ENCODE assay signal across 1 cellular context in the genomic region with DNA sequence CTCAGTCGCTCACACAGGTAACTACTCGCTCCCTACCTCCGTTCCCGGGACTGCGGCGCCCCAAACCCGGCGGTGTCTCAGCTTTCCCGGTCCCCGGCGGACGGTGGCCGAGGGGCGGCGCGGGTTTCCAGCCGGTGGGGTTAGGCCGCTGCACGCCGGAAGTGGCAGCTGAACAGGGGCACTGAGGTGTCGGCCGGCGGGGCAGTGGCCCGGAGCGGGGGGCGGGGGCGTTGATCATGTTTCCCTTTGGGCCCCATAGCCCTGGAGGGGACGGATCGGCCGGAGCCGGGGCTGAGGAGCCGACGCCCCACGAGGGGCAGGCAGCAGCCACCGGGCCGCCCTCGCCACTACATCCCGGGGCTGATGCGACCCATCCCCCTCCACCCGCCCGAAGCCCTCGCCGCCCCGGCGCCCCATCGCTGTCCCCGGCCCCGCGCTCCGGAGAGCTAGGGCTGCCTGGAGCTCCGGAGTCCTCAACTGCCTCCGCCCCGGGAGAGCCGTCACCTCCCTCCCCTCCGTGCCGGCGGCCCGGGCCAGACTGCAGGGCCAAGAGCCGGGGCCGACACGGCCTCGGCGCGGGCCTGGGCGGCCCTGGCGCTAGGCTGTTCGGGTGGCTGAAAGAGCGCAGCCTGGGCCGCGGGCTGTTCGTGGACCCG.
TF ChIP-seq lines count a peak whose summit lies in the region.

A gene with protein sequence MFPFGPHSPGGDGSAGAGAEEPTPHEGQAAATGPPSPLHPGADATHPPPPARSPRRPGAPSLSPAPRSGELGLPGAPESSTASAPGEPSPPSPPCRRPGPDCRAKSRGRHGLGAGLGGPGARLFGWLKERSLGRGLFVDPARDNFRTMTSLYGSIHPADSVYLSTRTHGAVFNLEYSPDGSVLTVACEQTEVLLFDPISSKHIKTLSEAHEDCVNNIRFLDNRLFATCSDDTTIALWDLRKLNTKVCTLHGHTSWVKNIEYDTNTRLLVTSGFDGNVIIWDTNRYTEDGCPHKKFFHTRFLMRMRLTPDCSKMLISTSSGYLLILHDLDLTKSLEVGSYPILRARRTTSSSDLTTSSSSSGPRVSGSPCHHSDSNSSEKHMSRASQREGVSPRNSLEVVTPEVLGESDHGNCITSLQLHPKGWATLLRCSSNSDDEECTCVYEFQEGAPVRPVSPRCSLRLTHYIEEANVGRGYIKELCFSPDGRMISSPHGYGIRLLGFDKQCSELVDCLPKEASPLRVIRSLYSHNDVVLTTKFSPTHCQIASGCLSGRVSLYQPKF (plus strand): TSS at position 167 of the 656 bp plus-strand sequence. CDS start 70 bp downstream, at position 237.

TF ChIP-seq in WTC11, 78 proteins besides CTCF, POLR2A, EP300 and RAD21 (continued from another document):
- TF ChIP-seq, protein P1, sequence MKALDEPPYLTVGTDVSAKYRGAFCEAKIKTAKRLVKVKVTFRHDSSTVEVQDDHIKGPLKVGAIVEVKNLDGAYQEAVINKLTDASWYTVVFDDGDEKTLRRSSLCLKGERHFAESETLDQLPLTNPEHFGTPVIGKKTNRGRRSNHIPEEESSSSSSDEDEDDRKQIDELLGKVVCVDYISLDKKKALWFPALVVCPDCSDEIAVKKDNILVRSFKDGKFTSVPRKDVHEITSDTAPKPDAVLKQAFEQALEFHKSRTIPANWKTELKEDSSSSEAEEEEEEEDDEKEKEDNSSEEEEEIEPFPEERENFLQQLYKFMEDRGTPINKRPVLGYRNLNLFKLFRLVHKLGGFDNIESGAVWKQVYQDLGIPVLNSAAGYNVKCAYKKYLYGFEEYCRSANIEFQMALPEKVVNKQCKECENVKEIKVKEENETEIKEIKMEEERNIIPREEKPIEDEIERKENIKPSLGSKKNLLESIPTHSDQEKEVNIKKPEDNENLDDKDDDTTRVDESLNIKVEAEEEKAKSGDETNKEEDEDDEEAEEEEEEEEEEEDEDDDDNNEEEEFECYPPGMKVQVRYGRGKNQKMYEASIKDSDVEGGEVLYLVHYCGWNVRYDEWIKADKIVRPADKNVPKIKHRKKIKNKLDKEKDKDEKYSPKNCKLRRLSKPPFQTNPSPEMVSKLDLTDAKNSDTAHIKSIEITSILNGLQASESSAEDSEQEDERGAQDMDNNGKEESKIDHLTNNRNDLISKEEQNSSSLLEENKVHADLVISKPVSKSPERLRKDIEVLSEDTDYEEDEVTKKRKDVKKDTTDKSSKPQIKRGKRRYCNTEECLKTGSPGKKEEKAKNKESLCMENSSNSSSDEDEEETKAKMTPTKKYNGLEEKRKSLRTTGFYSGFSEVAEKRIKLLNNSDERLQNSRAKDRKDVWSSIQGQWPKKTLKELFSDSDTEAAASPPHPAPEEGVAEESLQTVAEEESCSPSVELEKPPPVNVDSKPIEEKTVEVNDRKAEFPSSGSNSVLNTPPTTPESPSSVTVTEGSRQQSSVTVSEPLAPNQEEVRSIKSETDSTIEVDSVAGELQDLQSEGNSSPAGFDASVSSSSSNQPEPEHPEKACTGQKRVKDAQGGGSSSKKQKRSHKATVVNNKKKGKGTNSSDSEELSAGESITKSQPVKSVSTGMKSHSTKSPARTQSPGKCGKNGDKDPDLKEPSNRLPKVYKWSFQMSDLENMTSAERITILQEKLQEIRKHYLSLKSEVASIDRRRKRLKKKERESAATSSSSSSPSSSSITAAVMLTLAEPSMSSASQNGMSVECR (CRISPR knock-in tag; IDR thresholded peaks at IDR 0.05; ENCODE audit: borderline replicate concordance) = peak; percentile 75; the same call in 1 of the 2 replicates
- no peak; the same call in 1 of the 2 replicates for TF ChIP-seq SMAD3 (CRISPR knock-in tag; IDR thresholded peaks at IDR 0.05; ENCODE audit: borderline replicate concordance)
- 0 out of 2 replicates have a peak, but pooled peaks have one; percentile 45 for TF ChIP-seq ZNF317 (CRISPR knock-in tag; IDR thresholded peaks at IDR 0.05; ENCODE audit: borderline replicate concordance, low read depth)
- no peak for TF ChIP-seq ESRRA (CRISPR knock-in tag; IDR thresholded peaks at IDR 0.05; ENCODE audit: borderline replicate concordance)
- TF ChIP-seq ZNF423 (CRISPR knock-in tag; IDR thresholded peaks at IDR 0.05) = no peak
- TF ChIP-seq MYBL2 (CRISPR knock-in tag; IDR thresholded peaks at IDR 0.05) = peak; percentile 96
- TF ChIP-seq, protein P2, sequence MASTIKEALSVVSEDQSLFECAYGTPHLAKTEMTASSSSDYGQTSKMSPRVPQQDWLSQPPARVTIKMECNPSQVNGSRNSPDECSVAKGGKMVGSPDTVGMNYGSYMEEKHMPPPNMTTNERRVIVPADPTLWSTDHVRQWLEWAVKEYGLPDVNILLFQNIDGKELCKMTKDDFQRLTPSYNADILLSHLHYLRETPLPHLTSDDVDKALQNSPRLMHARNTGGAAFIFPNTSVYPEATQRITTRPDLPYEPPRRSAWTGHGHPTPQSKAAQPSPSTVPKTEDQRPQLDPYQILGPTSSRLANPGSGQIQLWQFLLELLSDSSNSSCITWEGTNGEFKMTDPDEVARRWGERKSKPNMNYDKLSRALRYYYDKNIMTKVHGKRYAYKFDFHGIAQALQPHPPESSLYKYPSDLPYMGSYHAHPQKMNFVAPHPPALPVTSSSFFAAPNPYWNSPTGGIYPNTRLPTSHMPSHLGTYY (CRISPR knock-in tag; IDR thresholded peaks at IDR 0.05) = no peak
- no peak for TF ChIP-seq GTF2I (CRISPR knock-in tag; conservative IDR thresholded peaks at IDR 0.05)
- no peak; the same call in 1 of the 2 replicates for TF ChIP-seq TP53 (CRISPR knock-in tag; IDR thresholded peaks at IDR 0.05)
- TF ChIP-seq TEAD1 (CRISPR knock-in tag; IDR thresholded peaks at IDR 0.05) = peak; percentile 86; the same call in 1 of the 2 replicates
- TF ChIP-seq FOXP1 (CRISPR knock-in tag; IDR thresholded peaks at IDR 0.05; ENCODE audit: borderline replicate concordance) = peak; percentile 96
- TF ChIP-seq, protein P3, sequence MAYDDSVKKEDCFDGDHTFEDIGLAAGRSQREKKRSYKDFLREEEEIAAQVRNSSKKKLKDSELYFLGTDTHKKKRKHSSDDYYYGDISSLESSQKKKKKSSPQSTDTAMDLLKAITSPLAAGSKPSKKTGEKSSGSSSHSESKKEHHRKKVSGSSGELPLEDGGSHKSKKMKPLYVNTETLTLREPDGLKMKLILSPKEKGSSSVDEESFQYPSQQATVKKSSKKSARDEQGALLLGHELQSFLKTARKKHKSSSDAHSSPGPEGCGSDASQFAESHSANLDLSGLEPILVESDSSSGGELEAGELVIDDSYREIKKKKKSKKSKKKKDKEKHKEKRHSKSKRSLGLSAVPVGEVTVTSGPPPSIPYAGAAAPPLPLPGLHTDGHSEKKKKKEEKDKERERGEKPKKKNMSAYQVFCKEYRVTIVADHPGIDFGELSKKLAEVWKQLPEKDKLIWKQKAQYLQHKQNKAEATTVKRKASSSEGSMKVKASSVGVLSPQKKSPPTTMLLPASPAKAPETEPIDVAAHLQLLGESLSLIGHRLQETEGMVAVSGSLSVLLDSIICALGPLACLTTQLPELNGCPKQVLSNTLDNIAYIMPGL (CRISPR knock-in tag; IDR thresholded peaks at IDR 0.05) = peak; percentile 97
- TF ChIP-seq MXD4 (CRISPR knock-in tag; IDR thresholded peaks at IDR 0.05; ENCODE audit: borderline replicate concordance) = no peak
- peak; percentile 49; the same call in 1 of the 2 replicates for TF ChIP-seq CREM (CRISPR knock-in tag; IDR thresholded peaks at IDR 0.05)
- TF ChIP-seq, protein P4, sequence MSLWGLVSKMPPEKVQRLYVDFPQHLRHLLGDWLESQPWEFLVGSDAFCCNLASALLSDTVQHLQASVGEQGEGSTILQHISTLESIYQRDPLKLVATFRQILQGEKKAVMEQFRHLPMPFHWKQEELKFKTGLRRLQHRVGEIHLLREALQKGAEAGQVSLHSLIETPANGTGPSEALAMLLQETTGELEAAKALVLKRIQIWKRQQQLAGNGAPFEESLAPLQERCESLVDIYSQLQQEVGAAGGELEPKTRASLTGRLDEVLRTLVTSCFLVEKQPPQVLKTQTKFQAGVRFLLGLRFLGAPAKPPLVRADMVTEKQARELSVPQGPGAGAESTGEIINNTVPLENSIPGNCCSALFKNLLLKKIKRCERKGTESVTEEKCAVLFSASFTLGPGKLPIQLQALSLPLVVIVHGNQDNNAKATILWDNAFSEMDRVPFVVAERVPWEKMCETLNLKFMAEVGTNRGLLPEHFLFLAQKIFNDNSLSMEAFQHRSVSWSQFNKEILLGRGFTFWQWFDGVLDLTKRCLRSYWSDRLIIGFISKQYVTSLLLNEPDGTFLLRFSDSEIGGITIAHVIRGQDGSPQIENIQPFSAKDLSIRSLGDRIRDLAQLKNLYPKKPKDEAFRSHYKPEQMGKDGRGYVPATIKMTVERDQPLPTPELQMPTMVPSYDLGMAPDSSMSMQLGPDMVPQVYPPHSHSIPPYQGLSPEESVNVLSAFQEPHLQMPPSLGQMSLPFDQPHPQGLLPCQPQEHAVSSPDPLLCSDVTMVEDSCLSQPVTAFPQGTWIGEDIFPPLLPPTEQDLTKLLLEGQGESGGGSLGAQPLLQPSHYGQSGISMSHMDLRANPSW (CRISPR knock-in tag; conservative IDR thresholded peaks at IDR 0.05; ENCODE audit: low read depth) = no peak
- TF ChIP-seq PRRX2 (CRISPR knock-in tag; IDR thresholded peaks at IDR 0.05) = no peak
- TF ChIP-seq, protein P5, sequence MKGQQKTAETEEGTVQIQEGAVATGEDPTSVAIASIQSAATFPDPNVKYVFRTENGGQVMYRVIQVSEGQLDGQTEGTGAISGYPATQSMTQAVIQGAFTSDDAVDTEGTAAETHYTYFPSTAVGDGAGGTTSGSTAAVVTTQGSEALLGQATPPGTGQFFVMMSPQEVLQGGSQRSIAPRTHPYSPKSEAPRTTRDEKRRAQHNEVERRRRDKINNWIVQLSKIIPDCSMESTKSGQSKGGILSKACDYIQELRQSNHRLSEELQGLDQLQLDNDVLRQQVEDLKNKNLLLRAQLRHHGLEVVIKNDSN (CRISPR knock-in tag; IDR thresholded peaks at IDR 0.05) = peak; percentile 64; the same call in 1 of the 2 replicates
- TF ChIP-seq, protein P6, sequence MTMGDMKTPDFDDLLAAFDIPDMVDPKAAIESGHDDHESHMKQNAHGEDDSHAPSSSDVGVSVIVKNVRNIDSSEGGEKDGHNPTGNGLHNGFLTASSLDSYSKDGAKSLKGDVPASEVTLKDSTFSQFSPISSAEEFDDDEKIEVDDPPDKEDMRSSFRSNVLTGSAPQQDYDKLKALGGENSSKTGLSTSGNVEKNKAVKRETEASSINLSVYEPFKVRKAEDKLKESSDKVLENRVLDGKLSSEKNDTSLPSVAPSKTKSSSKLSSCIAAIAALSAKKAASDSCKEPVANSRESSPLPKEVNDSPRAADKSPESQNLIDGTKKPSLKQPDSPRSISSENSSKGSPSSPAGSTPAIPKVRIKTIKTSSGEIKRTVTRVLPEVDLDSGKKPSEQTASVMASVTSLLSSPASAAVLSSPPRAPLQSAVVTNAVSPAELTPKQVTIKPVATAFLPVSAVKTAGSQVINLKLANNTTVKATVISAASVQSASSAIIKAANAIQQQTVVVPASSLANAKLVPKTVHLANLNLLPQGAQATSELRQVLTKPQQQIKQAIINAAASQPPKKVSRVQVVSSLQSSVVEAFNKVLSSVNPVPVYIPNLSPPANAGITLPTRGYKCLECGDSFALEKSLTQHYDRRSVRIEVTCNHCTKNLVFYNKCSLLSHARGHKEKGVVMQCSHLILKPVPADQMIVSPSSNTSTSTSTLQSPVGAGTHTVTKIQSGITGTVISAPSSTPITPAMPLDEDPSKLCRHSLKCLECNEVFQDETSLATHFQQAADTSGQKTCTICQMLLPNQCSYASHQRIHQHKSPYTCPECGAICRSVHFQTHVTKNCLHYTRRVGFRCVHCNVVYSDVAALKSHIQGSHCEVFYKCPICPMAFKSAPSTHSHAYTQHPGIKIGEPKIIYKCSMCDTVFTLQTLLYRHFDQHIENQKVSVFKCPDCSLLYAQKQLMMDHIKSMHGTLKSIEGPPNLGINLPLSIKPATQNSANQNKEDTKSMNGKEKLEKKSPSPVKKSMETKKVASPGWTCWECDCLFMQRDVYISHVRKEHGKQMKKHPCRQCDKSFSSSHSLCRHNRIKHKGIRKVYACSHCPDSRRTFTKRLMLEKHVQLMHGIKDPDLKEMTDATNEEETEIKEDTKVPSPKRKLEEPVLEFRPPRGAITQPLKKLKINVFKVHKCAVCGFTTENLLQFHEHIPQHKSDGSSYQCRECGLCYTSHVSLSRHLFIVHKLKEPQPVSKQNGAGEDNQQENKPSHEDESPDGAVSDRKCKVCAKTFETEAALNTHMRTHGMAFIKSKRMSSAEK (CRISPR knock-in tag; IDR thresholded peaks at IDR 0.05; ENCODE audit: borderline replicate concordance) = no peak
- TF ChIP-seq ZNF138 (CRISPR knock-in tag; conservative IDR thresholded peaks at IDR 0.05) = no peak
- TF ChIP-seq, protein P7, sequence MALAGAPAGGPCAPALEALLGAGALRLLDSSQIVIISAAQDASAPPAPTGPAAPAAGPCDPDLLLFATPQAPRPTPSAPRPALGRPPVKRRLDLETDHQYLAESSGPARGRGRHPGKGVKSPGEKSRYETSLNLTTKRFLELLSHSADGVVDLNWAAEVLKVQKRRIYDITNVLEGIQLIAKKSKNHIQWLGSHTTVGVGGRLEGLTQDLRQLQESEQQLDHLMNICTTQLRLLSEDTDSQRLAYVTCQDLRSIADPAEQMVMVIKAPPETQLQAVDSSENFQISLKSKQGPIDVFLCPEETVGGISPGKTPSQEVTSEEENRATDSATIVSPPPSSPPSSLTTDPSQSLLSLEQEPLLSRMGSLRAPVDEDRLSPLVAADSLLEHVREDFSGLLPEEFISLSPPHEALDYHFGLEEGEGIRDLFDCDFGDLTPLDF (CRISPR knock-in tag; IDR thresholded peaks at IDR 0.05) = 0 out of 2 replicates have a peak, but pooled peaks have one; percentile 12
- no peak for TF ChIP-seq SMAD4 (CRISPR knock-in tag; IDR thresholded peaks at IDR 0.05)
- TF ChIP-seq OVOL2 (CRISPR knock-in tag; IDR thresholded peaks at IDR 0.05; ENCODE audit: borderline replicate concordance) = no peak
- 0 out of 2 replicates have a peak, but pooled peaks have one; percentile 33 for TF ChIP-seq CREB1 (CRISPR knock-in tag; IDR thresholded peaks at IDR 0.05)
- TF ChIP-seq ETV6 (CRISPR knock-in tag; IDR thresholded peaks at IDR 0.05) = peak; percentile 98
- TF ChIP-seq, protein P8, sequence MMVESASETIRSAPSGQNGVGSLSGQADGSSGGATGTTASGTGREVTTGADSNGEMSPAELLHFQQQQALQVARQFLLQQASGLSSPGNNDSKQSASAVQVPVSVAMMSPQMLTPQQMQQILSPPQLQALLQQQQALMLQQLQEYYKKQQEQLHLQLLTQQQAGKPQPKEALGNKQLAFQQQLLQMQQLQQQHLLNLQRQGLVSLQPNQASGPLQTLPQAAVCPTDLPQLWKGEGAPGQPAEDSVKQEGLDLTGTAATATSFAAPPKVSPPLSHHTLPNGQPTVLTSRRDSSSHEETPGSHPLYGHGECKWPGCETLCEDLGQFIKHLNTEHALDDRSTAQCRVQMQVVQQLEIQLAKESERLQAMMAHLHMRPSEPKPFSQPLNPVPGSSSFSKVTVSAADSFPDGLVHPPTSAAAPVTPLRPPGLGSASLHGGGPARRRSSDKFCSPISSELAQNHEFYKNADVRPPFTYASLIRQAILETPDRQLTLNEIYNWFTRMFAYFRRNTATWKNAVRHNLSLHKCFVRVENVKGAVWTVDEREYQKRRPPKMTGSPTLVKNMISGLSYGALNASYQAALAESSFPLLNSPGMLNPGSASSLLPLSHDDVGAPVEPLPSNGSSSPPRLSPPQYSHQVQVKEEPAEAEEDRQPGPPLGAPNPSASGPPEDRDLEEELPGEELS (CRISPR knock-in tag; IDR thresholded peaks at IDR 0.05) = peak; percentile 88
- TF ChIP-seq JAZF1 (CRISPR knock-in tag; IDR thresholded peaks at IDR 0.05) = no peak
- TF ChIP-seq, protein P9, sequence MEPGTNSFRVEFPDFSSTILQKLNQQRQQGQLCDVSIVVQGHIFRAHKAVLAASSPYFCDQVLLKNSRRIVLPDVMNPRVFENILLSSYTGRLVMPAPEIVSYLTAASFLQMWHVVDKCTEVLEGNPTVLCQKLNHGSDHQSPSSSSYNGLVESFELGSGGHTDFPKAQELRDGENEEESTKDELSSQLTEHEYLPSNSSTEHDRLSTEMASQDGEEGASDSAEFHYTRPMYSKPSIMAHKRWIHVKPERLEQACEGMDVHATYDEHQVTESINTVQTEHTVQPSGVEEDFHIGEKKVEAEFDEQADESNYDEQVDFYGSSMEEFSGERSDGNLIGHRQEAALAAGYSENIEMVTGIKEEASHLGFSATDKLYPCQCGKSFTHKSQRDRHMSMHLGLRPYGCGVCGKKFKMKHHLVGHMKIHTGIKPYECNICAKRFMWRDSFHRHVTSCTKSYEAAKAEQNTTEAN (CRISPR knock-in tag; IDR thresholded peaks at IDR 0.05) = peak; percentile 96
- TF ChIP-seq ZNF396 (CRISPR knock-in tag; IDR thresholded peaks at IDR 0.05; ENCODE audit: borderline replicate concordance) = no peak
